ENCODE assay signal across 13 cellular contexts in genomic region chr22:24810043-24810749, GRCh38. TPM values are rescaled to one million over a fixed set of nuclear protein-coding genes. Genes with fewer than 3 reads are reported as not detected.
DNase-seq lines count a peak whose midpoint lies in the region; ATAC-seq and TF ChIP-seq lines count a peak whose summit lies in the region.
"Had no signal": no experiment of that assay in that cellular context is flagged by ENCODE, and none has a peak within 500 bp of the region (broad histone marks: within the 10 kb centered on the region; RNA-seq: fewer than 3 reads in every experiment).

No MANE protein-coding gene starts in this region.

- H3K9me3 Mint-ChIP-seq in CD4-positive, alpha-beta memory T cell, result peaks cover 0 to 13% (median 4%) of the 10 kb centered on the region in 8 donors
- H3K9me3 Mint-ChIP-seq in brain, result peaks cover 0 to 7% (median 5%) of the 10 kb centered on the region in 5 experiments
- peaks cover 3 to 4% of the 10 kb centered on the region in 2 donors for H3K9me3 Mint-ChIP-seq in effector memory CD8-positive, alpha-beta T cell

- H3K27me3 ChIP-seq in CD4-positive, alpha-beta memory T cell (ENCODE audit: insufficient read depth, low read length), result no peaks in the 10 kb centered on the region
- peaks cover 7% of the 10 kb centered on the region for H3K27me3 ChIP-seq in brain microvascular endothelial cell (replicated peaks)
- H3K27me3 ChIP-seq: thyroid gland had no signal

- H3K36me3 ChIP-seq in CD4-positive, alpha-beta memory T cell (ENCODE audit: insufficient read depth, low read length), result no peaks in the 10 kb centered on the region
- H3K36me3 ChIP-seq in mesodermal cell (ENCODE audit: control insufficient read depth, insufficient read depth, low read length) (no peaks in the 10 kb centered on the region), brain microvascular endothelial cell (replicated peaks) (no peaks in the 10 kb centered on the region)
- H3K36me3 ChIP-seq: left lung, SJCRH30, thyroid gland had no signal

- peaks cover 17 to 31% (median 24%) of the 10 kb centered on the region in 4 donors for H3K4me1 Mint-ChIP-seq in CD4-positive, alpha-beta memory T cell
- H3K4me1 Mint-ChIP-seq in brain, result peaks cover 58% of the 10 kb centered on the region
- peaks cover 4 to 14% of the 10 kb centered on the region in 2 donors for H3K4me1 Mint-ChIP-seq in effector memory CD8-positive, alpha-beta T cell (ENCODE audit: low read depth in 2 of 2)

- WGBS in mesodermal cell (ENCODE audit: insufficient coverage in 2 of 2), 2 experiments, result 76 to 87% methylated on average over 11 to 12 of the region's 14 CpGs

- intact Hi-C loops in CD4-positive, alpha-beta memory T cell (cut with micrococcal nuclease), result no loop called here

- DNase-seq in CD4-positive, alpha-beta memory T cell, result no peak
- DNase-seq in NCI-H1417 (lab: John Stamatoyannopoulos, UW), result peak; percentile 37 to 88 (median 60)
- DNase-seq in stimulated activated CD4-positive, alpha-beta T cell treated with anti-CD3 and anti-CD28 coated beads, Interleukin-4, amount 100 ng/mL, for 1 hour, result no peak
- no peak for DNase-seq in epidermal melanocyte (ENCODE audit: insufficient read length, low spot score)
- DNase-seq in brain microvascular endothelial cell, result no peak
- no peak for DNase-seq in effector memory CD8-positive, alpha-beta T cell
- DNase-seq: activated CD8-positive, alpha-beta memory T cell treated with anti-CD3 and anti-CD28 coated beads, Interleukin-2, amount 50 U/mL, for 48 hours; Karpas-422; left lung; SJCRH30; thyroid gland had no signal

- in situ Hi-C loops in brain microvascular endothelial cell (cut with HindIII; ENCODE audit: low pct_ligation_motif_present, low sequenced_read_pairs), result no loop called here

- H3K36me3 Mint-ChIP-seq in CD4-positive, alpha-beta memory T cell, result peaks cover 4 to 11% of the 10 kb centered on the region in 2 donors
- H3K36me3 Mint-ChIP-seq in brain, result peaks cover 12% of the 10 kb centered on the region
- H3K36me3 Mint-ChIP-seq in effector memory CD8-positive, alpha-beta T cell (ENCODE audit: insufficient read depth), result peaks cover 5% of the 10 kb centered on the region

- H3K9me3 ChIP-seq in CD4-positive, alpha-beta memory T cell (ENCODE audit: control insufficient read depth in 1 of 2, low read length in 2 of 2), result no peaks in the 10 kb centered on the region
- H3K9me3 ChIP-seq in mesodermal cell (ENCODE audit: control insufficient read depth, low read length), result peaks cover 5% of the 10 kb centered on the region
- H3K9me3 ChIP-seq: left lung, SJCRH30, thyroid gland had no signal

- CTCF ChIA-PET in CD4-positive, alpha-beta memory T cell (lab: Charles Lee; ENCODE audit: partially characterized antibody), result no interaction called here

- H3K4me1 ChIP-seq in CD4-positive, alpha-beta memory T cell (ENCODE audit: insufficient read depth, low read length), result peaks cover 12% of the 10 kb centered on the region
- H3K4me1 ChIP-seq in mesodermal cell (ENCODE audit: control insufficient read depth, insufficient read depth, low read length, poor library complexity, severe bottlenecking), result peaks cover 6% of the 10 kb centered on the region
- H3K4me1 ChIP-seq: SJCRH30 had no signal

- H3K4me3 ChIP-seq in CD4-positive, alpha-beta memory T cell (ENCODE audit: low read length in 2 of 2), result no peak overlapping the region
- H3K4me3 ChIP-seq in mesodermal cell (ENCODE audit: extremely low read depth, insufficient read depth, low read length, poor library complexity, severe bottlenecking), result no peak overlapping the region
- no peak overlapping the region for H3K4me3 ChIP-seq in brain microvascular endothelial cell (ENCODE audit: low read depth, low read length)
- H3K4me3 ChIP-seq: left lung, SJCRH30, thyroid gland had no signal

- peak overlapping the region in 2 of 8 donors; percentile 9 to 35 for H3K4me3 Mint-ChIP-seq in CD4-positive, alpha-beta memory T cell
- peak overlapping the region; percentile 8 to 72 (median 65) for H3K4me3 Mint-ChIP-seq in brain
- no peak overlapping the region for H3K4me3 Mint-ChIP-seq in effector memory CD8-positive, alpha-beta T cell

- no peak for ATAC-seq in effector memory CD8-positive, alpha-beta T cell (replicated peaks)
- ATAC-seq: left lung had no signal

- H3K27me3 Mint-ChIP-seq in CD4-positive, alpha-beta memory T cell, result no peaks in the 10 kb centered on the region
- H3K27me3 Mint-ChIP-seq in brain, result peaks cover 32% of the 10 kb centered on the region
- H3K27me3 Mint-ChIP-seq in effector memory CD8-positive, alpha-beta T cell, result no peaks in the 10 kb centered on the region

- no peak overlapping the region for H3K27ac ChIP-seq in CD4-positive, alpha-beta memory T cell (ENCODE audit: low read depth, low read length)
- H3K27ac ChIP-seq in mesodermal cell (ENCODE audit: low read depth, low read length, severe bottlenecking), result peak overlapping the region; percentile 78
- H3K27ac ChIP-seq in brain microvascular endothelial cell, result no peak overlapping the region
- H3K27ac ChIP-seq: left lung, SJCRH30, thyroid gland had no signal

- peak overlapping the region in 4 of 7 donors; percentile 1 to 57 (median 38) for H3K27ac Mint-ChIP-seq in CD4-positive, alpha-beta memory T cell
- peak overlapping the region; percentile 88 to 99 (median 94) for H3K27ac Mint-ChIP-seq in brain
- H3K27ac Mint-ChIP-seq in effector memory CD8-positive, alpha-beta T cell, result peak overlapping the region in 1 of 2 donors; percentile 2

- POLR2A ChIA-PET in CD4-positive, alpha-beta memory T cell (lab: Charles Lee; ENCODE audit: partially characterized antibody), result no interaction called here

- TF ChIP-seq CTCF in brain (conservative IDR thresholded peaks at IDR 0.05) (no peak), brain microvascular endothelial cell (IDR thresholded peaks at IDR 0.05; ENCODE audit: low read depth, low read length, missing control alignments) (no peak)

RNA-seq across cellular contexts. Expression of gene SGSM1, which starts 4.2 kb away (rescaled TPM):
- 1 to 10 TPM; 3.2 to 3.4 TPM for total RNA-seq in CD4-positive, alpha-beta memory T cell
- polyA plus RNA-seq in CD4-positive, alpha-beta memory T cell, result under 1 TPM; 0.08 to 0.76 TPM
- 11.4 TPM for polyA plus RNA-seq in brain (ENCODE audit: insufficient read depth, low read depth, low replicate concordance)
- polyA plus RNA-seq in mesodermal cell (2013, experiment 1 of 2), result 1.5 TPM
- polyA plus RNA-seq in mesodermal cell (2013, experiment 2 of 2), result 1.1 TPM
- total RNA-seq: SJCRH30 had no signal

RNA-seq across cellular contexts. Expression of gene PIWIL3, which starts 35.7 kb away (rescaled TPM):
- total RNA-seq in CD4-positive, alpha-beta memory T cell, result not detected
- polyA plus RNA-seq in CD4-positive, alpha-beta memory T cell, result not detected
- not detected for polyA plus RNA-seq in brain (ENCODE audit: insufficient read depth, low read depth, low replicate concordance)
- polyA plus RNA-seq in mesodermal cell (2013, experiment 1 of 2), result not detected
- not detected for polyA plus RNA-seq in mesodermal cell (2013, experiment 2 of 2)
- total RNA-seq: left lung, thyroid gland had no signal

Comparison
In these comparisons a context has a peak if more than half of its experiments do, and no peak if none do; other contexts are left out.
1. DNase-seq: peak in NCI-H1417 (3 of 3); none in CD4-positive, alpha-beta memory T cell (0 of 5), stimulated activated CD4-positive, alpha-beta T cell treated with anti-CD3 and anti-CD28 coated beads, Interleukin-4, amount 100 ng/mL, for 1 hour (single experiment), epidermal melanocyte (single experiment), brain microvascular endothelial cell (single experiment) and effector memory CD8-positive, alpha-beta T cell (0 of 3).
2. H3K4me3 Mint-ChIP-seq: peak in brain (5 of 5); none in effector memory CD8-positive, alpha-beta T cell (0 of 2).